ENCODE assay signal across 27 cellular contexts in the genomic region with DNA sequence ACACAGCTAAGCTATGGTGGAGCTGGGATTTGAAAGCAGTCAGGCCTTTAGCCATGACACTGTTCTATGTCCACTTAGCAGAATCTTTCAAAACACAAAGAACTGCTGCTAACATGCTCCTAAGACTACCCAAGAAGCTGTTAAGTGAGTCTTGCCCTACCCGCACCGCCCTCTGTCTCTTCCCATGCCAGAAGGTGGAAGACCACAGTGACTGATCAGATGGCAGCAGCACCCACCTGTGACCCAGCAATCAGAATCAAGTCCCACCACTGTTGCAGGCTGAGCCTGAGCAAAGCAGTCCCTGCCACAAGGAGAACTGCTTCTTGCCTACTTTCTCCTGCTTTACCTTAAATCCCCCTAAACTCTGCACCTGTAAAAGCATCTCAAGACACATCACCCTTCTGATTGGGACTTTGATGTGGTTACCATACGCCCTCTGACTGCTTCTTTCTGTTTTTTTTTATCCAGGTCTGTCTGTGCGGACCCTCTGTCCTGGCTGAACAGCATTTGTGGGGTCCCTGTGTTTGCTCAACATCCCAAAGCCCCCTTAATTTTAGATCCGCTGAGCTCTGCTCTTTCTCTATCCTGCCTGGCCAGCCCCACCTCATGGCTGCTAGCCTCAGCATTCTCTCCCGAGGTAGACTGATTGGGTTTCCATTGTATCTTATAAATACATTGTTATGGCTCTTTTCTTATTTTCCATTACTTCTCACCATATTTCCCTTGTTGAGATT.
"Had no signal": no experiment of that assay in that cellular context is flagged by ENCODE, and none has a peak within 500 bp of the region (broad histone marks: within the 10 kb centered on the region; RNA-seq: fewer than 3 reads in every experiment).

No MANE protein-coding gene starts in this region.

- H3K4me3 ChIP-seq: body of pancreas, gastroesophageal sphincter, hepatocyte, left ventricle myocardium inferior, lung, skin epidermis, tibial artery had no signal

- H3K9me3 ChIP-seq: body of pancreas, gastroesophageal sphincter, left ventricle myocardium inferior, tibial artery had no signal

- H3K27me3 Mint-ChIP-seq: activated CD4-positive, alpha-beta T cell treated with anti-CD3 and anti-CD28 coated beads, Interleukin-2, amount 10 ng/mL, durations not matched to agents 7 days and 5 days; activated CD8-positive, alpha-beta T cell treated with anti-CD3 and anti-CD28 coated beads for 36 hours; activated naive CD4-positive, alpha-beta T cell treated with anti-CD3 and anti-CD28 coated beads, Interleukin-2, amount 50 U/mL, for 24 hours; activated T-helper 17 cell treated with anti-CD3 and anti-CD28 coated beads, Interleukin-2, amount 50 U/mL, for 72 hours; progenitor cell of endocrine pancreas; stimulated activated naive CD8-positive, alpha-beta T cell treated with anti-CD3 and anti-CD28 coated beads, Interleukin-15, Interleukin-2, amounts not matched to agents 100 ng/mL and 50 ng/mL, for 24 hours had no signal

- H3K4me3 Mint-ChIP-seq: activated CD4-positive, alpha-beta T cell treated with anti-CD3 and anti-CD28 coated beads, Interleukin-2, amount 10 ng/mL, durations not matched to agents 7 days and 5 days; activated CD8-positive, alpha-beta T cell treated with anti-CD3 and anti-CD28 coated beads for 36 hours; activated naive CD4-positive, alpha-beta T cell treated with anti-CD3 and anti-CD28 coated beads, Interleukin-2, amount 50 U/mL, for 24 hours; activated T-cell treated with anti-CD3 and anti-CD28 coated beads, Interleukin-2, amount 50 U/mL, for 4 hours; activated T-helper 17 cell treated with anti-CD3 and anti-CD28 coated beads, Interleukin-2, amount 50 U/mL, for 72 hours; natural killer cell; stimulated activated naive CD8-positive, alpha-beta T cell treated with anti-CD3 and anti-CD28 coated beads, Interleukin-15, Interleukin-2, amounts not matched to agents 100 ng/mL and 50 ng/mL, for 24 hours had no signal

- H3K36me3 Mint-ChIP-seq: activated naive CD4-positive, alpha-beta T cell treated with anti-CD3 and anti-CD28 coated beads, Interleukin-2, amount 50 U/mL, for 24 hours; natural killer cell had no signal

- H3K9me3 Mint-ChIP-seq: activated CD4-positive, alpha-beta T cell treated with anti-CD3 and anti-CD28 coated beads, Interleukin-2, amount 10 ng/mL, durations not matched to agents 7 days and 5 days; activated CD8-positive, alpha-beta T cell treated with anti-CD3 and anti-CD28 coated beads for 36 hours; activated naive CD4-positive, alpha-beta T cell treated with anti-CD3 and anti-CD28 coated beads, Interleukin-2, amount 50 U/mL, for 24 hours; activated T-cell treated with anti-CD3 and anti-CD28 coated beads, Interleukin-2, amount 50 U/mL, for 4 hours; activated T-helper 17 cell treated with anti-CD3 and anti-CD28 coated beads, Interleukin-2, amount 50 U/mL, for 72 hours; natural killer cell; stimulated activated naive CD8-positive, alpha-beta T cell treated with anti-CD3 and anti-CD28 coated beads, Interleukin-15, Interleukin-2, amounts not matched to agents 100 ng/mL and 50 ng/mL, for 24 hours had no signal

- ATAC-seq: activated CD8-positive, alpha-beta T cell treated with anti-CD3 and anti-CD28 coated beads for 36 hours; activated T-cell treated with anti-CD3 and anti-CD28 coated beads, Interleukin-2, amount 50 U/mL, for 4 hours; activated T-helper 17 cell treated with anti-CD3 and anti-CD28 coated beads, Interleukin-2, amount 50 U/mL, for 72 hours; body of pancreas; gastroesophageal sphincter; natural killer cell; sciatic nerve had no signal

- H3K27me3 ChIP-seq: body of pancreas, gastroesophageal sphincter, hepatocyte, tibial artery had no signal

- H3K27ac Mint-ChIP-seq: activated CD4-positive, alpha-beta T cell treated with anti-CD3 and anti-CD28 coated beads, Interleukin-2, amount 10 ng/mL, durations not matched to agents 7 days and 5 days; activated CD8-positive, alpha-beta T cell treated with anti-CD3 and anti-CD28 coated beads for 36 hours; activated naive CD4-positive, alpha-beta T cell treated with anti-CD3 and anti-CD28 coated beads, Interleukin-2, amount 50 U/mL, for 24 hours; activated T-helper 17 cell treated with anti-CD3 and anti-CD28 coated beads, Interleukin-2, amount 50 U/mL, for 72 hours; natural killer cell; progenitor cell of endocrine pancreas; stimulated activated naive CD8-positive, alpha-beta T cell treated with anti-CD3 and anti-CD28 coated beads, Interleukin-15, Interleukin-2, amounts not matched to agents 100 ng/mL and 50 ng/mL, for 24 hours had no signal

- H3K27ac ChIP-seq: body of pancreas, gastroesophageal sphincter, hepatocyte, left ventricle myocardium inferior, skin epidermis, tibial artery, VCaP had no signal

- H3K36me3 ChIP-seq: gastroesophageal sphincter, left ventricle myocardium inferior, tibial artery had no signal

- DNase-seq: activated CD8-positive, alpha-beta T cell treated with anti-CD3 and anti-CD28 coated beads for 36 hours; activated gamma-delta T cell treated with Interleukin-2 at 50 U/mL for 16 hours; activated T-cell treated with anti-CD3 and anti-CD28 coated beads, Interleukin-2, amount 50 U/mL, for 4 hours; anterior cingulate cortex; body of pancreas; dermis blood vessel endothelial cell; effector CD8-positive, alpha-beta T cell; islet precursor cell; left ventricle myocardium inferior; mesendoderm; natural killer cell; stimulated activated CD4-positive, alpha-beta T cell treated with anti-CD3 and anti-CD28 coated beads, Interleukin-12 subunit alpha, Interleukin-12 subunit beta, amount 100 ng/mL, for 4 hours; stimulated activated CD4-positive, alpha-beta T cell treated with anti-CD3 and anti-CD28 coated beads, Interleukin-4, amount 100 ng/mL, for 1 hour; T-helper 1 cell; T-helper 9 cell; tibial artery had no signal
